In the genomic region with DNA sequence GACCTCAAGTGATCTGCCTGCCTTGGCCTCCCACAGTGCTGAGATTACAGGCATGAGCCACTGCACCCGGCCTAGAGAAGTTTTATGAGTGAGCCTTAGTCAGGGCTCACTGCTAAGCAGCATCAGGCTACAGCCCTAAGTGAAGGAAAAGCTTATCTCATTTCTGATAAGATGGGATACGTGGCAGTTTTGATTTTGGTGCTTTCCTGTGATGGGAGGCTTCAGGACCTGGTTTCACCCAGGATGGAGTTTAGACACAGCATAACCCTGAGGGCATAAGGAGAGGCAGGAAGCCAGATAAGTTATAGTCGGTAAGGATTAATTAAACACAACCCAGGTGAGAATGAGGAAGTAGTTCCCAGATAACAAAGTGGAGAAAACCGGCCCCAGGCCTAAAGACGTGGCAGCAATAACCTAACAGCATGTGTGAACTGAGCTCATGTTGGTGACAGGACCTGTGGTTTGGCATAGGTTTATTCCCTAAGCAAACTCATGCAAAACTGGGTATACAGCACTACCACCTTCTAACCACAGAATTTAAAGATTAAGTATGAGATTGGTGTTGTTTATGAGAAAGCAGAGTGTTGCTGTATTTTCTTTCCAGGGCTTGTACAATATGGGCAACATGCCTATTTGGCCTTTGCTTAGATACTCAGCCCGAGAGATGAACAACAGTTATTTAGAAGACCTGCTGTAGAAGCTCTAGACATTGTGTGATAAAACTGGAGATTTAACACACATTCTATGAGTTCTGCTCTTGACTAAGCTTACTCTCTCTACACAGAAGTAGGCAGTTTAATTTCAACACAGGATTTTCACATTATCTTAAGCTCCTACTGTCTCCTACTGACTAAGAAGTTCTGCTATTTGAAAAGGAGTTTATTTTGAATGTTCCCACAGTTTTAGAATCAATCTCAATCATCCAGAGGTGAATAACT, we compare ENCODE assay signal across 10 cellular contexts.
DNase-seq lines count a peak whose midpoint lies in the region; ATAC-seq and TF ChIP-seq lines count a peak whose summit lies in the region.
"Had no signal": no experiment of that assay in that cellular context is flagged by ENCODE, and none has a peak within 500 bp of the region (broad histone marks: within the 10 kb centered on the region; RNA-seq: fewer than 3 reads in every experiment).

No MANE protein-coding gene starts in this region.

- peaks cover 36% of the 10 kb centered on the region for H3K4me1 ChIP-seq in PC-9 (replicated peaks; ENCODE audit: insufficient read depth)

- H3K27ac ChIP-seq in PC-9, result peak overlapping the region; percentile 84
- H3K27ac ChIP-seq: cardiac muscle cell had no signal

- peaks cover 18% of the 10 kb centered on the region for H3F3A ChIP-seq in PC-9 (ENCODE audit: insufficient read depth, low read depth)

- H3K27me3 ChIP-seq in PC-9 (ENCODE audit: insufficient read depth, low read depth), result no peaks in the 10 kb centered on the region
- H3K27me3 ChIP-seq: cardiac muscle cell had no signal

- no peak overlapping the region; the same call in 1 of the 2 replicates for H2AFZ ChIP-seq in PC-9

- no peaks in the 10 kb centered on the region for H3K9me2 ChIP-seq in PC-9 (ENCODE audit: insufficient read depth)

- no peaks in the 10 kb centered on the region for H3K36me3 ChIP-seq in PC-9 (ENCODE audit: low read depth)
- H3K36me3 ChIP-seq: cardiac muscle cell had no signal

- intact Hi-C loops in PC-9 (cut with micrococcal nuclease; ENCODE audit: unreplicated experiment), result loop anchor here (1.0 to 10.0 kb wide), 7 partner anchors 62 to 317 kb away; a partner anchor contains a TSS

- H3K79me2 ChIP-seq in PC-9 (ENCODE audit: low read depth), result no peaks in the 10 kb centered on the region

- H3K9me3 ChIP-seq in PC-9 (ENCODE audit: insufficient read depth, low read depth), result no peaks in the 10 kb centered on the region

- H3K4me3 ChIP-seq in PC-9, result no peak overlapping the region
- H3K4me3 ChIP-seq: cardiac muscle cell had no signal

- peak; percentile 46 for DNase-seq in stimulated activated CD4-positive, alpha-beta T cell treated with anti-CD3 and anti-CD28 coated beads, Interleukin-1b, Interleukin-23, amount 100 ng/mL, for 48 hours
- no peak for DNase-seq in stimulated activated CD4-positive, alpha-beta T cell treated with anti-CD3 and anti-CD28 coated beads, Interleukin-2, amount 100 ng/mL, for 48 hours
- peak; percentile 87 to 100 for DNase-seq in PC-9
- peak; percentile 31 for DNase-seq in fibroblast of peridontal ligament (ENCODE audit: extremely low read depth)
- no peak for DNase-seq in nucleus accumbens (lab: John Stamatoyannopoulos, UW)
- no peak for DNase-seq in NCI-H2171 treated with DMSO at 0.1 percent for 48 hours (lab: John Stamatoyannopoulos, UW)
- DNase-seq in DMS 273 (lab: John Stamatoyannopoulos, UW; ENCODE audit: unreplicated experiment), result no peak
- DNase-seq: DMS 273 treated with DMSO at 0.1 percent for 48 hours had no signal

- peak overlapping the region; percentile 42 for H3K4me2 ChIP-seq in PC-9

- ATAC-seq in HG03280 (IDR thresholded peaks at IDR 0.05; ENCODE audit: unreplicated experiment), result no peak

- BruUV-seq in PC-9 (replicated peaks; lab: Mats Ljungman, UMichigan), result no TSS peak

- no peak for TF ChIP-seq CTCF in PC-9 (conservative IDR thresholded peaks at IDR 0.05)

- CTCF ChIA-PET in PC-9 (lab: Charles Lee), result interaction anchor here (0.5 to 1.5 kb wide), 7 partner anchors 61 to 553 kb away, joined by 3 to 5 read pairs (median 3); a partner anchor contains a TSS

- POLR2A ChIA-PET in PC-9 (lab: Charles Lee; ENCODE audit: unreplicated experiment), result interaction anchor here (0.5 to 1.0 kb wide), 4 partner anchors 144 to 1529 kb away, joined by 3 to 15 read pairs (median 8); no protein-coding TSS in a partner anchor

- H4K20me1 ChIP-seq in PC-9 (ENCODE audit: insufficient read depth), result no peaks in the 10 kb centered on the region

Comparison
In these comparisons a context has a peak if more than half of its experiments do, and no peak if none do; other contexts are left out.
1. DNase-seq: peak in stimulated activated CD4-positive, alpha-beta T cell treated with anti-CD3 and anti-CD28 coated beads, Interleukin-1b, Interleukin-23, amount 100 ng/mL, for 48 hours (single experiment), PC-9 (2 of 2) and fibroblast of peridontal ligament (single experiment); none in stimulated activated CD4-positive, alpha-beta T cell treated with anti-CD3 and anti-CD28 coated beads, Interleukin-2, amount 100 ng/mL, for 48 hours (0 of 2), nucleus accumbens (0 of 56), NCI-H2171 treated with DMSO at 0.1 percent for 48 hours (single experiment) and DMS 273 (single experiment).